In the genomic region with DNA sequence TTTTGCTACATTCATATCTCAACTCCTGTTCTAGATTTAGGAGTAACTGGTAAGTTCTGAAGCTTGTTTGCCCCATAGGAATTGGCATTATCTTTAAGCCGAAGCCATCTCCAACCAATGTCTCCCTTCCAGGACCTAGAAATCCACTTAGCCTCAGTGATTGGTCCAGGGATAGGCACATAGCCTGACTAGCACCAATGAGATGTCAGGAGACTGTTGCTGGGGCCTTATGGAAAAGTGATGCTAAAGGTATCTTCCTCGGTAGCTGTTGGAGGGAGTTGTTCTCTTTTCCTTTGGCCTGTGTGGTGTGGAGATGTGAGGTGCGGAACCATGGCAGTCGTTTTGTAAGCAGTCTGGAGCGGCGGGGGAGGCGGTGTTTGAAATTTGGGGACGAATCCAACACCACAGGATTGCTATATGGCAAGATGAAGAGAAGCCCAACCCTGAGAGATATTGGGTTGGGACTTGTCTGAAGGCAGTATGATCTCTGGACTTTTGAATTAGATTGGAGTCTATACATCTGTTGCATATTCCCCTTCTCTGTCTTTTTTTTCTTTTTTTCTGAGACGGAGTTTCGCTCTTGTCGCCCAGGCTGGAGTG, we compare ENCODE assay signal across 25 cellular contexts.
DNase-seq lines count a peak whose midpoint lies in the region; ATAC-seq and TF ChIP-seq lines count a peak whose summit lies in the region.
"Had no signal": no experiment of that assay in that cellular context is flagged by ENCODE, and none has a peak within 500 bp of the region (broad histone marks: within the 10 kb centered on the region; RNA-seq: fewer than 3 reads in every experiment).

No MANE protein-coding gene starts in this region.

- H4K20me1 ChIP-seq in GM23338 (replicated peaks; ENCODE audit: insufficient read depth): no peaks in the 10 kb centered on the region

- no TSS peak for BruUV-seq in A673 (replicated peaks; lab: Mats Ljungman, UMichigan)

- no peak overlapping the region for H3K4me2 ChIP-seq in GM23338
- H3K4me2 ChIP-seq: PC-9 had no signal

- WGBS in esophagus muscularis mucosa: 92% methylated on average over 11 of the region's 11 CpGs
- 86% methylated on average over 11 of the region's 11 CpGs for WGBS in right cardiac atrium

- ATAC-seq in GM23338: no peak
- ATAC-seq in Right ventricle myocardium inferior: no peak
- no peak for ATAC-seq in GM19351 (IDR thresholded peaks at IDR 0.05; ENCODE audit: unreplicated experiment)
- no peak for ATAC-seq in right cardiac atrium
- ATAC-seq: esophagus mucosa; gastrocnemius medialis; stimulated activated naive CD8-positive, alpha-beta T cell treated with anti-CD3 and anti-CD28 coated beads, Interleukin-15, Interleukin-2, amounts not matched to agents 100 U/mL and 50 U/mL, for 24 hours had no signal

- H3F3A ChIP-seq in GM23338 (replicated peaks; ENCODE audit: low read depth): no peaks in the 10 kb centered on the region; the same call in 1 of the 2 replicates

- POLR2A ChIA-PET in A673 (lab: Charles Lee; ENCODE audit: low non-redundant PET): no interaction called here

- H3K4me3 ChIP-seq in A673 (ENCODE audit: low read depth, low read length, poor library complexity, severe bottlenecking) (no peak overlapping the region), GM23338 (no peak overlapping the region), choroid plexus epithelial cell (ENCODE audit: low read depth, low read length) (no peak overlapping the region), esophagus muscularis mucosa (no peak overlapping the region), right cardiac atrium (ENCODE audit: low read length) (no peak overlapping the region)
- H3K4me3 ChIP-seq: gastrocnemius medialis, PC-9, spleen, tibial artery had no signal

- no peaks in the 10 kb centered on the region; the same call in 2 of the 3 replicates for H3K9me3 Mint-ChIP-seq in GM23338
- H3K9me3 Mint-ChIP-seq: activated naive CD8-positive, alpha-beta T cell treated with anti-CD3 and anti-CD28 coated beads, Interleukin-2, amount 10 ng/mL, durations not matched to agents 7 days and 5 days; activated T-helper 2 cell treated with anti-CD3 and anti-CD28 coated beads, Interferon-gamma antibody, Interleukin-2, Interleukin-4, amounts not matched to agents 10 μg/mL and 5 μg/mL and 100 μg/mL, durations not matched to agents 14 hours and 24 hours and 36 hours had no signal

- H3K36me3 Mint-ChIP-seq in GM23338 (ENCODE audit: low read depth): no peaks in the 10 kb centered on the region
- H3K36me3 Mint-ChIP-seq: activated naive CD8-positive, alpha-beta T cell treated with anti-CD3 and anti-CD28 coated beads, Interleukin-2, amount 10 ng/mL, durations not matched to agents 7 days and 5 days; CD4-positive, CD25-positive, alpha-beta regulatory T cell had no signal

- H3K36me3 ChIP-seq in A673 (ENCODE audit: insufficient read depth, low read length, poor library complexity, severe bottlenecking) (no peaks in the 10 kb centered on the region), GM23338 (ENCODE audit: insufficient read depth) (no peaks in the 10 kb centered on the region), esophagus muscularis mucosa (no peaks in the 10 kb centered on the region)
- H3K36me3 ChIP-seq: gastrocnemius medialis, neutrophil, spleen, tibial artery had no signal

- DNase-seq in A673 (ENCODE audit: low spot score): peak; percentile 19
- peak; percentile 47 for DNase-seq in GM23338 (ENCODE audit: low spot score)
- DNase-seq in RPMI7951 (ENCODE audit: low read depth): peak; percentile 19
- DNase-seq in choroid plexus epithelial cell (ENCODE audit: low read depth): peak; percentile 31
- DNase-seq in Right ventricle myocardium inferior (ENCODE audit: missing footprints): no peak
- DNase-seq in esophagus muscularis mucosa (ENCODE audit: extremely low spot score): no peak
- no peak for DNase-seq in right cardiac atrium
- DNase-seq: activated CD4-positive, alpha-beta T cell treated with anti-CD3 and anti-CD28 coated beads, Interleukin-2, amount 50 U/mL, for 4 hours; activated CD8-positive, alpha-beta memory T cell treated with anti-CD3 and anti-CD28 coated beads, Interleukin-2, amount 50 U/mL, for 4 hours; activated naive CD8-positive, alpha-beta T cell treated with anti-CD3 and anti-CD28 coated beads, Interleukin-2, amount 10 ng/mL, durations not matched to agents 7 days and 5 days; CD4-positive, CD25-positive, alpha-beta regulatory T cell; DMS79; effector CD4-positive, alpha-beta T cell; gastrocnemius medialis; kidney; NCI-H2171; PC-9; spleen; stimulated activated CD4-positive, alpha-beta T cell treated with anti-CD3 and anti-CD28 coated beads, Interleukin-4, amount 100 ng/mL, for 4 hours; stimulated activated naive CD8-positive, alpha-beta T cell treated with anti-CD3 and anti-CD28 coated beads, Interleukin-15, Interleukin-2, amounts not matched to agents 100 U/mL and 50 U/mL, for 24 hours; tibial artery had no signal

- no peak for TF ChIP-seq POLR2A in esophagus muscularis mucosa (IDR thresholded peaks at IDR 0.05; ENCODE audit: low read depth)

- no peaks in the 10 kb centered on the region for H3K9me2 ChIP-seq in GM23338 (ENCODE audit: insufficient read depth)

- TF ChIP-seq CTCF in A673 (conservative IDR thresholded peaks at IDR 0.05; ENCODE audit: low read depth, low read length) (no peak), GM23338 (conservative IDR thresholded peaks at IDR 0.05; ENCODE audit: low read depth in 2 of 2) (no peak), choroid plexus epithelial cell (conservative IDR thresholded peaks at IDR 0.05; ENCODE audit: low read depth, low read length) (no peak), esophagus muscularis mucosa (IDR thresholded peaks at IDR 0.05) (no peak)

- no peak for TF ChIP-seq EP300 in esophagus muscularis mucosa (IDR thresholded peaks at IDR 0.05)

- peaks cover 48% of the 10 kb centered on the region for H3K4me1 ChIP-seq in A673 (ENCODE audit: insufficient read depth, low read length, poor library complexity, severe bottlenecking)
- peaks cover 12% of the 10 kb centered on the region; the same call in 1 of the 2 replicates for H3K4me1 ChIP-seq in GM23338 (ENCODE audit: insufficient read depth)
- peaks cover 0 to 34% (median 25%) of the 10 kb centered on the region in 4 donors for H3K4me1 ChIP-seq in esophagus muscularis mucosa
- peaks cover 3% of the 10 kb centered on the region for H3K4me1 ChIP-seq in right cardiac atrium (ENCODE audit: control insufficient read depth, insufficient read depth, low read length)
- H3K4me1 ChIP-seq: gastrocnemius medialis had no signal

- H3K27ac ChIP-seq in A673 (ENCODE audit: low read depth, low read length, poor library complexity, severe bottlenecking) (no peak overlapping the region), GM23338 (ENCODE audit: low read depth) (no peak overlapping the region), esophagus muscularis mucosa (replicated peaks in 1 of 4) (no peak overlapping the region), right cardiac atrium (ENCODE audit: low read length) (no peak overlapping the region)
- H3K27ac ChIP-seq: gastrocnemius medialis, neutrophil, PC-9, spleen, tibial artery had no signal

- intact Hi-C loops in A673 (cut with micrococcal nuclease; ENCODE audit: unreplicated experiment): no loop called here
- intact Hi-C loops in Right ventricle myocardium inferior (cut with DNase I): no loop called here
- intact Hi-C loops in esophagus muscularis mucosa (cut with DNase I): no loop called here
- intact Hi-C loops in right cardiac atrium (cut with DNase I): no loop called here

- no peak overlapping the region for H3K27ac Mint-ChIP-seq in GM23338
- H3K27ac Mint-ChIP-seq: activated T-helper 2 cell treated with anti-CD3 and anti-CD28 coated beads, Interferon-gamma antibody, Interleukin-2, Interleukin-4, amounts not matched to agents 10 μg/mL and 5 μg/mL and 100 μg/mL, durations not matched to agents 14 hours and 24 hours and 36 hours had no signal

- H3K27me3 ChIP-seq in A673 (replicated peaks; ENCODE audit: insufficient read depth, low read depth, low read length, poor library complexity): no peaks in the 10 kb centered on the region
- no peaks in the 10 kb centered on the region for H3K27me3 ChIP-seq in GM23338 (ENCODE audit: insufficient read depth)
- peaks cover 0 to 4% (median 0%) of the 10 kb centered on the region in 4 donors for H3K27me3 ChIP-seq in esophagus muscularis mucosa
- no peaks in the 10 kb centered on the region for H3K27me3 ChIP-seq in right cardiac atrium (ENCODE audit: control insufficient read depth, insufficient read depth)
- H3K27me3 ChIP-seq: tibial artery had no signal

- CTCF ChIA-PET in A673 (lab: Charles Lee): no interaction called here

- peaks cover 16% of the 10 kb centered on the region for H3K27me3 Mint-ChIP-seq in GM23338 (ENCODE audit: insufficient read depth, low read depth, poor library complexity)

- no peak overlapping the region for H3K4me3 Mint-ChIP-seq in GM23338
- H3K4me3 Mint-ChIP-seq: activated naive CD8-positive, alpha-beta T cell treated with anti-CD3 and anti-CD28 coated beads, Interleukin-2, amount 10 ng/mL, durations not matched to agents 7 days and 5 days; CD4-positive, CD25-positive, alpha-beta regulatory T cell had no signal

- H2AFZ ChIP-seq in GM23338: no peak overlapping the region
- H2AFZ ChIP-seq: PC-9 had no signal

- peaks cover 29% of the 10 kb centered on the region for H3K4me1 Mint-ChIP-seq in GM23338

- H3K9me3 ChIP-seq in A673 (ENCODE audit: low read depth, low read length, poor library complexity, severe bottlenecking) (no peaks in the 10 kb centered on the region), esophagus muscularis mucosa (no peaks in the 10 kb centered on the region), right cardiac atrium (ENCODE audit: control insufficient read depth, low read length) (no peaks in the 10 kb centered on the region)
- H3K9me3 ChIP-seq: gastrocnemius medialis, neutrophil, spleen, tibial artery had no signal

- H3K79me2 ChIP-seq in GM23338 (replicated peaks; ENCODE audit: insufficient read depth): no peaks in the 10 kb centered on the region

Comparison
In these comparisons a context has a peak if more than half of its experiments do, and no peak if none do; other contexts are left out.
1. DNase-seq: peak in A673 (single experiment), GM23338 (single experiment), RPMI7951 (single experiment) and choroid plexus epithelial cell (single experiment); none in Right ventricle myocardium inferior (single experiment), esophagus muscularis mucosa (single experiment) and right cardiac atrium (0 of 3).